8 cellular contexts compared by ENCODE assay signal in the genomic region with DNA sequence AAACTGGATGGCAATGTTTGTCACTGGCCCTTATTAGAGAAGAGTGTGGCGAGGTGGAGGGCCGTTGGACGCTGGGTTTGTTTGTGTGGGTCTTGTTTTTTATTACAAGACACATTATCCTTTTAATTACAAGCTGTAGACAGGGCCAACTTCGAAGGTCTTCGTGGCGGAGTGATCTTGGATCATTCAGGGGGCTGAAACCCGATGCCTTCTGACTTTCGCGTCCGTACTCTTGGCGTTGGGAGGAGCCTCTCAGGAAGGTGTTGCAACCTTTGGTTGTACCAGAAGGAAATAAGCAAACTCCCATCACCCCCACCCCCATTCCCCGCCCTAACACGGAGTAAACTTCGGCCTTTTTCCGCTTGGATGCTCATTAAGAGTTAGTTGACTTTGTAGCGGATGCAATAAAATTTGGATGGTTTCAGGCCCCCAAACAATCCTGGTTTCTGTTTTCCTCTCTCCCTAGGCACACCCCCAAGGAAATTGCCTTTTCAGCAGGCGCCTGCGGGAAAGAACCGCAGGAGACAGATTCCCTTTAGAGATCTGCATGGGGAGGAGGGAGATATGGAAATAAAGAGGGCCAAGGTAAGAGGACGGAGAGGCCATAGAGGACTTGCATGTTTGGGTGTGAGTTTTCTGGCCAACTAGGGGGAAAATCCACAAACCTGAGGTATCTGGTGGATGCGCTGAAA.
DNase-seq lines count a peak whose midpoint lies in the region; FAIRE-seq and TF ChIP-seq lines count a peak whose summit lies in the region.

No MANE protein-coding gene starts in this region.

- H3K18ac ChIP-seq in neuronal stem cell (ENCODE audit: low read length): no peak overlapping the region

- H3K14ac ChIP-seq in neuronal stem cell (ENCODE audit: low read length): no peak overlapping the region

- H2BK120ac ChIP-seq in neuronal stem cell (ENCODE audit: low read depth, low read length): no peak overlapping the region

- H3K4me1 ChIP-seq in neuronal stem cell (ENCODE audit: control insufficient read depth in 2 of 2, insufficient read depth in 1 of 2, low read depth in 1 of 2, low read length in 2 of 2): peaks cover 2 to 17% of the 10 kb centered on the region in 2 donors

- no peak for FAIRE-seq in bronchial epithelial cell (lab: Jason Lieb, UNC)

- no peak overlapping the region for H3K27ac Mint-ChIP-seq in activated naive CD4-positive, alpha-beta T cell treated with anti-CD3 and anti-CD28 coated beads for 36 hours

- H2AK5ac ChIP-seq in neuronal stem cell (ENCODE audit: low read depth, low read length): no peak overlapping the region

- no peak overlapping the region for H4K91ac ChIP-seq in neuronal stem cell (ENCODE audit: low read depth, low read length, poor library complexity)

- peaks cover 2% of the 10 kb centered on the region for H3K36me3 Mint-ChIP-seq in activated naive CD4-positive, alpha-beta T cell treated with anti-CD3 and anti-CD28 coated beads for 36 hours (ENCODE audit: low read depth)

- H3K4me1 Mint-ChIP-seq in activated naive CD4-positive, alpha-beta T cell treated with anti-CD3 and anti-CD28 coated beads for 36 hours (ENCODE audit: low read depth): peaks cover 31% of the 10 kb centered on the region

- H2AFZ ChIP-seq in neuronal stem cell (ENCODE audit: low read length): peak overlapping the region; percentile 78

- CTCF ChIA-PET in activated naive CD4-positive, alpha-beta T cell treated with anti-CD3 and anti-CD28 coated beads for 36 hours (lab: Charles Lee): interaction anchor here (0.6 to 1.1 kb wide), 3 partner anchors 9 to 171 kb away, joined by 3 read pairs; no protein-coding TSS in a partner anchor

- H3K36me3 ChIP-seq in bronchial epithelial cell (ENCODE audit: control insufficient read depth, insufficient read depth, low read length) (no peaks in the 10 kb centered on the region), neuronal stem cell (replicated peaks in 1 of 2; ENCODE audit: control insufficient read depth in 2 of 2, insufficient read depth in 2 of 2, low read length in 2 of 2) (no peaks in the 10 kb centered on the region)

- no peak overlapping the region for H3K9ac ChIP-seq in neuronal stem cell (ENCODE audit: low read depth, low read length, poor library complexity)

- H4K8ac ChIP-seq in neuronal stem cell (ENCODE audit: low read depth, low read length): no peak overlapping the region

- TF ChIP-seq CTCF in bronchial epithelial cell (IDR thresholded peaks at IDR 0.05; ENCODE audit: insufficient read depth, low read length, severe bottlenecking): no peak

- H2BK15ac ChIP-seq in neuronal stem cell (ENCODE audit: low read length): no peak overlapping the region

- H3K9me3 Mint-ChIP-seq in activated naive CD4-positive, alpha-beta T cell treated with anti-CD3 and anti-CD28 coated beads for 36 hours: no peaks in the 10 kb centered on the region

- H3K4me3 Mint-ChIP-seq in activated naive CD4-positive, alpha-beta T cell treated with anti-CD3 and anti-CD28 coated beads for 36 hours: no peak overlapping the region

- no peak overlapping the region for H2BK5ac ChIP-seq in neuronal stem cell (ENCODE audit: low read length)

- WGBS in neuronal stem cell (ENCODE audit: extremely low coverage in 2 of 2, insufficient read length in 2 of 2, insufficient replicate concordance in 1 of 2), 2 donors: no CpG with 5 or more reads among the region's 21 CpGs

- H2BK12ac ChIP-seq in neuronal stem cell (ENCODE audit: low read length): no peak overlapping the region

- DNase-seq in G401 (ENCODE audit: low spot score): peak; percentile 80
- DNase-seq in NCI-H1694 (lab: John Stamatoyannopoulos, UW): peak; percentile 48
- DNase-seq in bronchial epithelial cell (ENCODE audit: low read depth): peak; percentile 70
- DNase-seq in neuronal stem cell (ENCODE audit: low spot score): no peak
- DNase-seq in 8988T: no peak
- no peak for DNase-seq in dermis blood vessel endothelial cell
- DNase-seq in activated naive CD4-positive, alpha-beta T cell treated with anti-CD3 and anti-CD28 coated beads for 36 hours: no peak
- no peak for DNase-seq in T-helper 1 cell

- no peaks in the 10 kb centered on the region for H3K27me3 ChIP-seq in bronchial epithelial cell (ENCODE audit: control insufficient read depth, insufficient read depth, low read length)
- H3K27me3 ChIP-seq in neuronal stem cell (ENCODE audit: control insufficient read depth in 3 of 3, insufficient read depth in 3 of 3, low read depth in 1 of 3, low read length in 3 of 3): peaks cover 20 to 59% (median 43%) of the 10 kb centered on the region in 3 experiments

- peak overlapping the region; percentile 92 for H3K4me2 ChIP-seq in neuronal stem cell (ENCODE audit: insufficient read depth, low read length, poor library complexity, severe bottlenecking)

- peaks cover 63% of the 10 kb centered on the region for H3K27me3 Mint-ChIP-seq in activated naive CD4-positive, alpha-beta T cell treated with anti-CD3 and anti-CD28 coated beads for 36 hours (ENCODE audit: low read depth)

- H3K4me3 ChIP-seq in bronchial epithelial cell (ENCODE audit: low read depth, low read length): peak overlapping the region; percentile 52
- H3K4me3 ChIP-seq in neuronal stem cell (ENCODE audit: low read length in 2 of 2): peak overlapping the region; percentile 57 to 78

- no peak overlapping the region for H3K4ac ChIP-seq in neuronal stem cell (ENCODE audit: low read length)

- intact Hi-C loops in activated naive CD4-positive, alpha-beta T cell treated with anti-CD3 and anti-CD28 coated beads for 36 hours (cut with micrococcal nuclease): loop anchor here (1.0 to 5.0 kb wide), 5 partner anchors 55 to 1385 kb away; a partner anchor contains a TSS

- H3K79me1 ChIP-seq in neuronal stem cell (ENCODE audit: low read depth, low read length): no peaks in the 10 kb centered on the region

- in situ Hi-C loops in G401 (cut with HindIII; ENCODE audit: low sequenced_read_pairs): no loop called here

- H3K23ac ChIP-seq in neuronal stem cell (ENCODE audit: low read depth, low read length, poor library complexity): no peak overlapping the region

- H3K27ac ChIP-seq in neuronal stem cell (replicated peaks; ENCODE audit: low read length): no peak overlapping the region

- H3K9me3 ChIP-seq in neuronal stem cell (replicated peaks in 1 of 2; ENCODE audit: control insufficient read depth in 2 of 2, insufficient read depth in 1 of 2, low read depth in 1 of 2, low read length in 2 of 2): peaks cover 0 to 4% of the 10 kb centered on the region in 2 donors

Comparison
In these comparisons a context has a peak if more than half of its experiments do, and no peak if none do; other contexts are left out.
1. DNase-seq: peak in G401 (single experiment), NCI-H1694 (single experiment) and bronchial epithelial cell (single experiment); none in neuronal stem cell (single experiment), 8988T (single experiment), dermis blood vessel endothelial cell (single experiment), activated naive CD4-positive, alpha-beta T cell treated with anti-CD3 and anti-CD28 coated beads for 36 hours (single experiment) and T-helper 1 cell (0 of 5).